Comparison of ENCODE assay signal across 8 cellular contexts in the genomic region with DNA sequence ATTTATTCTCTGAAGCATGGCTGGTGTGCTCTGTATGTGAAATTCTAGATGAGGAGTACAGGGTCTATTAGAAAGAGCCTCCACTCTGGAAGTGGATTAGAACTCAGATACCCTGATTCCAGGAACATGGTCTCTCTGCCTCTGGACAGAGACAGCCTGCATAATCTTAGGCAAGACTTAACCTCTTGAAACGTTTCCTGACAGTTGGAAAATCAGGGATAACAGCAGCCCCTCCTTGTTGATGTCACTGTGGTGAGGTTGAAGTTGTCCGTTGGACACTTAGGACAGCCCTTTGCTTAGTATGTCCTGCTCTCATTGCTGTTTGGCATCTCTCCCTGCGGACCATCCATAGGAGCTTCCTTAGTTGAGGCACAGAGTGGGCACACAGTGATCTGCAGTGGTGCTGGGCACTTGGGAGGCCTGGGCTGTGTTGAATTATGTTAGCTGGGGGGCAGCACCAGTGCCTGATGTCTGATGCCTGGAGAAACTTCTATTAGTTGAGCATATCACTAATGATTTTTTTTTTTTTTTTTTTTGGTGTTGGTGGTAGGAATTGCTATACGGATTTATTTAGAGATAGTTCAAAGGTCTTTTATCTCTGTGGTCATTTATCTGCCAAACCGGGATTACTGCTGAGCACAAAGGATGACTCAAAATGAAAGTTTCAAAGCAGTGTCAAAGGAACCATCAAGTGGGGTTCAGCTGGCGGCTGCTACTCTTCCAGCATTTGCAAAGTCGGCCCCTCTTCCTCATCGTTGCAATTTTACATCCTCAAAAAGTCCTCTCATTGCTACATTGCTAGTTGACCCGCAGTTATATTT. TPM values are rescaled to one million over a fixed set of nuclear protein-coding genes. Genes with fewer than 3 reads are reported as not detected.
A peak's percentile ranks its signal among the peaks of the same experiment; 100 is the strongest.
DNase-seq lines count a peak whose midpoint lies in the region; ATAC-seq and TF ChIP-seq lines count a peak whose summit lies in the region.

No MANE protein-coding gene starts in this region.

- intact Hi-C loops in left lung (cut with DNase I): no loop called here

- peaks cover 68% of the 10 kb centered on the region for H3K79me2 ChIP-seq in KMS-11 (ENCODE audit: insufficient read depth, low read depth)

- H3K9ac ChIP-seq in KMS-11: peak overlapping the region; percentile 40; the same call in 1 of the 2 replicates

- H3K4me1 ChIP-seq in KMS-11 (ENCODE audit: low read depth, poor library complexity, severe bottlenecking): peaks cover 99% of the 10 kb centered on the region
- H3K4me1 ChIP-seq in mesodermal cell (ENCODE audit: control insufficient read depth, insufficient read depth, low read length, poor library complexity, severe bottlenecking): peaks cover 20% of the 10 kb centered on the region
- peaks cover 6 to 13% of the 10 kb centered on the region in 2 donors for H3K4me1 ChIP-seq in left lung

- no peak overlapping the region for H3K4me3 ChIP-seq in KMS-11 (IDR thresholded peaks at IDR 0.05; ENCODE audit: insufficient read depth, low read depth, low read length)
- no peak overlapping the region for H3K4me3 ChIP-seq in mesodermal cell (ENCODE audit: extremely low read depth, insufficient read depth, low read length, poor library complexity, severe bottlenecking)
- H3K4me3 ChIP-seq in left lung: no peak overlapping the region

- H3K9me3 ChIP-seq in mesodermal cell (ENCODE audit: control insufficient read depth, low read length): no peaks in the 10 kb centered on the region
- no peaks in the 10 kb centered on the region for H3K9me3 ChIP-seq in left lung

- in situ Hi-C loops in GM13977 (cut with MboI; ENCODE audit: low pct_unique_long_range_greater_than_20kb, low sequenced_read_pairs, unreplicated experiment): no loop called here

- WGBS in mesodermal cell (ENCODE audit: insufficient coverage in 2 of 2), 2 experiments: 67 to 86% methylated on average over 7 of the region's 9 CpGs

- H3K36me3 ChIP-seq in KMS-11 (ENCODE audit: insufficient read depth) (no peaks in the 10 kb centered on the region), mesodermal cell (ENCODE audit: control insufficient read depth, insufficient read depth, low read length) (peaks cover 29% of the 10 kb centered on the region), left lung (no peaks in the 10 kb centered on the region)

- peak overlapping the region; percentile 95 for H3K4me2 ChIP-seq in KMS-11

- no peaks in the 10 kb centered on the region for H3K27me3 ChIP-seq in KMS-11 (ENCODE audit: insufficient read depth, low read depth)
- H3K27me3 ChIP-seq in left lung: peaks cover 0 to 21% of the 10 kb centered on the region in 2 donors

- DNase-seq in GM13977 (ENCODE audit: low spot score): peak; percentile 55
- DNase-seq in left lung: no peak
- DNase-seq in DMS53 (lab: John Stamatoyannopoulos, UW): no peak
- DNase-seq in NCI-H2196 (lab: John Stamatoyannopoulos, UW; ENCODE audit: unreplicated experiment): no peak
- no peak for DNase-seq in NCI-H1092 treated with DMSO at 0.1 percent for 48 hours (lab: John Stamatoyannopoulos, UW)

- H3K27ac ChIP-seq in KMS-11 (peak overlapping the region; percentile 87), mesodermal cell (ENCODE audit: low read depth, low read length, severe bottlenecking) (peak overlapping the region; percentile 37), left lung (peak overlapping the region in 1 of 2 donors; percentile 70)

- peak; percentile 90 for ATAC-seq in GM21526 (IDR thresholded peaks at IDR 0.05; ENCODE audit: low FRiP score, unreplicated experiment)
- ATAC-seq in left lung: no peak

- TF ChIP-seq CTCF in GM13977 (IDR thresholded peaks at IDR 0.05; ENCODE audit: extremely low read depth, insufficient read depth, missing control alignments): no peak
- no peak for TF ChIP-seq CTCF in KMS-11 (conservative IDR thresholded peaks at IDR 0.05; ENCODE audit: low read depth, low read length)
- no peak for TF ChIP-seq CTCF in left lung (IDR thresholded peaks at IDR 0.05)

- no peaks in the 10 kb centered on the region for H4K20me1 ChIP-seq in KMS-11 (ENCODE audit: insufficient read depth)

- no peak overlapping the region for H2AFZ ChIP-seq in KMS-11 (ENCODE audit: low read depth)

RNA-seq across cellular contexts. Expression of gene SETBP1, which starts 28.8 kb away (rescaled TPM):
- polyA plus RNA-seq in mesodermal cell (2013, experiment 1 of 2): 10.7 TPM
- polyA plus RNA-seq in mesodermal cell (2013, experiment 2 of 2): 8.6 TPM
- 10 to 100 TPM; 26.4 to 27.5 TPM for total RNA-seq in left lung
